8 cellular contexts compared by ENCODE assay signal in the genomic region with DNA sequence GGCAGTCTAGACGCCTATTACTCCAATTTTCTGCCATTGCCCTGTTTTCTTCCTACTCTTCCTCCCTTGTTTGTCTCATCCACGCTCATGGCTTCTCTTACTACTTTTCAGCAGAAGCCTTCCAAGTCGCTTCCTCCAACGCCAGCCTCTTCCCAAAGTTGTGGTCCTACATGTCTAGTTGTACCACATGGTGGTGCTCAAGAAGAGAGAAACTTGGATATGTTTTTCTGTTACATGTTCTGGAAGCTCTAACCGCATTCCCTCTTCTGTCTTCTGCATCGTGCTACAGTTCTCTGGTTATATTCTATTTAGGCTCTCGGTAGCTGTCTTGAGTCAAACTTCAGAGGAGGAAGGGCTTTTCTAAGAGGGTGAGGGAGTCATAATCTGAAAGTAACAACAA. TPM values are rescaled to one million over a fixed set of nuclear protein-coding genes. Genes with fewer than 3 reads are reported as not detected.
"Had no signal": no experiment of that assay in that cellular context is flagged by ENCODE, and none has a peak within 500 bp of the region (broad histone marks: within the 10 kb centered on the region; RNA-seq: fewer than 3 reads in every experiment).

No MANE protein-coding gene starts in this region.

RNA-seq across cellular contexts. Expression of a gene that starts 27.9 kb away (rescaled TPM):
- total RNA-seq: LHCN-M2, MCF 10A, NCI-H460, OCI-LY7, Right ventricle myocardium inferior, RPMI7951, SJCRH30, SK-MEL-5 had no signal

RNA-seq across cellular contexts. Expression of a gene that starts 31.2 kb away (rescaled TPM):
- total RNA-seq: LHCN-M2, MCF 10A, NCI-H460, OCI-LY7, Right ventricle myocardium inferior, RPMI7951, SJCRH30, SK-MEL-5 had no signal

RNA-seq across cellular contexts. Expression of a gene that starts 36.9 kb away (rescaled TPM):
- total RNA-seq: LHCN-M2, MCF 10A, NCI-H460, OCI-LY7, Right ventricle myocardium inferior, RPMI7951, SJCRH30, SK-MEL-5 had no signal
